8 cellular contexts compared by ENCODE assay signal in genomic region chr19:43533546-43534304, GRCh38. TPM values are rescaled to one million over a fixed set of nuclear protein-coding genes. Genes with fewer than 3 reads are reported as not detected.
DNase-seq lines count a peak whose midpoint lies in the region; ATAC-seq and TF ChIP-seq lines count a peak whose summit lies in the region.

No MANE protein-coding gene starts in this region.

- H2AFZ ChIP-seq in OCI-LY7 (ENCODE audit: low read length), result peak overlapping the region; percentile 60; the same call in 1 of the 2 replicates

- peak; percentile 99 for DNase-seq in COLO829 (ENCODE audit: low spot score)
- peak; percentile 98 for DNase-seq in HuH-7 (ENCODE audit: low spot score)
- peak; percentile 78 for DNase-seq in OCI-LY7 (ENCODE audit: low spot score)
- DNase-seq in activated T-cell treated with anti-CD3 and anti-CD28 coated beads, Interleukin-2, amount 50 U/mL, for 1 hour, result peak; percentile 93
- DNase-seq in epithelial cell of proximal tubule (ENCODE audit: low read depth), result peak; percentile 89
- DNase-seq in mucosa of descending colon, result peak; percentile 98 to 100 (median 99)
- DNase-seq in stimulated activated CD8-positive, alpha-beta memory T cell treated with anti-CD3 and anti-CD28 coated beads, Interleukin-2, amount 100 ng/mL, for 48 hours (ENCODE audit: low read depth in 2 of 2), result peak; percentile 90 to 97

- H3K27ac ChIP-seq in OCI-LY7 (ENCODE audit: low read depth, low read length, poor library complexity, severe bottlenecking), result peak overlapping the region; percentile 40

- H3K4me1 ChIP-seq in OCI-LY7 (ENCODE audit: insufficient read depth, low read length, poor library complexity, severe bottlenecking) (peaks cover 20% of the 10 kb centered on the region), mucosa of descending colon (ENCODE audit: low read depth) (peaks cover 31% of the 10 kb centered on the region)

- CTCF ChIA-PET in OCI-LY7 (lab: Charles Lee; ENCODE audit: unreplicated experiment), result interaction anchor here (0.6 kb wide), 2 partner anchors 13 to 16 kb away, joined by 3 read pairs; no protein-coding TSS in a partner anchor

- intact Hi-C loops in OCI-LY7 (cut with micrococcal nuclease; ENCODE audit: unreplicated experiment) (loop anchor here (10.0 kb wide), 1 partner anchor 61 kb away; the partner anchor contains the start of genes IRGQ and ZNF576), mucosa of descending colon (cut with DNase I, micrococcal nuclease) (loop anchor here (2.0 to 10.0 kb wide), 2 partner anchors 61 to 121 kb away; no protein-coding TSS in a partner anchor)

- peaks cover 15% of the 10 kb centered on the region for H3K36me3 ChIP-seq in OCI-LY7 (ENCODE audit: insufficient read depth, low read length)
- no peaks in the 10 kb centered on the region for H3K36me3 ChIP-seq in mucosa of descending colon (ENCODE audit: low read depth)

- peak overlapping the region; percentile 80 for H3K4me2 ChIP-seq in OCI-LY7 (ENCODE audit: low read length)

- POLR2A ChIA-PET in OCI-LY7 (lab: Charles Lee), result no interaction called here

- ATAC-seq in GM21447 (IDR thresholded peaks at IDR 0.05; ENCODE audit: unreplicated experiment) (peak; percentile 54), mucosa of descending colon (peak; percentile 83)

- no TSS peak for BruUV-seq in OCI-LY7 (replicated peaks; lab: Mats Ljungman, UMichigan)

- no peaks in the 10 kb centered on the region for H4K20me1 ChIP-seq in OCI-LY7 (ENCODE audit: insufficient read depth, low read length)

- H3K79me2 ChIP-seq in OCI-LY7 (ENCODE audit: insufficient read depth, low read depth, low read length), result no peaks in the 10 kb centered on the region

- H3K4me3 ChIP-seq in OCI-LY7 (ENCODE audit: low read depth, low read length, poor library complexity, severe bottlenecking) (peak overlapping the region; percentile 61), epithelial cell of proximal tubule (ENCODE audit: low read depth, low read length) (peak overlapping the region; percentile 64), mucosa of descending colon (peak overlapping the region; percentile 21)

- no peak for TF ChIP-seq CTCF in OCI-LY7 (conservative IDR thresholded peaks at IDR 0.05; ENCODE audit: low read length)
- TF ChIP-seq CTCF in epithelial cell of proximal tubule (conservative IDR thresholded peaks at IDR 0.05; ENCODE audit: low read depth, low read length), result no peak
- TF ChIP-seq CTCF in mucosa of descending colon (IDR thresholded peaks at IDR 0.05), result no peak

- H3K9me3 ChIP-seq in OCI-LY7 (ENCODE audit: low read length) (no peaks in the 10 kb centered on the region), mucosa of descending colon (no peaks in the 10 kb centered on the region)

- H3K9me2 ChIP-seq in OCI-LY7 (ENCODE audit: insufficient read depth, low read length), result no peaks in the 10 kb centered on the region

RNA-seq across cellular contexts. Expression of gene ZNF575, which starts 0.7 kb away (rescaled TPM):
- total RNA-seq in OCI-LY7 (2014; rRNA removed; shearing (Covaris generic)), result not detected in 2 replicates
- total RNA-seq in OCI-LY7 (2022), result 2.0 and 2.7 TPM in 2 replicates
- total RNA-seq in epithelial cell of proximal tubule, result not detected in 2 replicates
- 10 to 100 TPM in 1 of 3 donors, 1 to 10 TPM in 2; 9.1 to 18.2 (median 9.6) TPM for total RNA-seq in mucosa of descending colon

RNA-seq across cellular contexts. Expression of gene ETHE1, which starts 6.7 kb away (rescaled TPM):
- total RNA-seq in OCI-LY7 (2014; rRNA removed; shearing (Covaris generic)), result 1.7 and 5.7 TPM in 2 replicates
- total RNA-seq in OCI-LY7 (2022), result 6.2 and 6.4 TPM in 2 replicates
- 55.9 and 76.0 TPM in 2 replicates for total RNA-seq in epithelial cell of proximal tubule
- total RNA-seq in mucosa of descending colon, result 100 to 1,000 TPM; 235 to 713 (median 450) TPM

RNA-seq across cellular contexts. Expression of gene PHLDB3, which starts 29.2 kb away (rescaled TPM):
- 12.9 and 20.6 TPM in 2 replicates for total RNA-seq in OCI-LY7 (2014; rRNA removed; shearing (Covaris generic))
- total RNA-seq in OCI-LY7 (2022), result 6.0 and 9.9 TPM in 2 replicates
- total RNA-seq in epithelial cell of proximal tubule, result 6.0 and 15.8 TPM in 2 replicates
- total RNA-seq in mucosa of descending colon, result 10 to 100 TPM; 13.2 to 22.4 (median 21.3) TPM

RNA-seq across cellular contexts. Expression of gene XRCC1, which starts 41.6 kb away (rescaled TPM):
- 28.7 and 35.9 TPM in 2 replicates for total RNA-seq in OCI-LY7 (2014; rRNA removed; shearing (Covaris generic))
- total RNA-seq in OCI-LY7 (2022), result 27.2 and 33.7 TPM in 2 replicates
- total RNA-seq in epithelial cell of proximal tubule, result 31.4 and 42.9 TPM in 2 replicates
- 10 to 100 TPM; 16.4 to 33.4 (median 21.1) TPM for total RNA-seq in mucosa of descending colon

RNA-seq across cellular contexts. Expression of gene PINLYP, which starts 41.9 kb away (rescaled TPM):
- total RNA-seq in OCI-LY7 (2014; rRNA removed; shearing (Covaris generic)), result 4.9 and 11.5 TPM in 2 replicates
- total RNA-seq in OCI-LY7 (2022), result 0.40 and 0.81 TPM in 2 replicates
- total RNA-seq in epithelial cell of proximal tubule, result 0.43 and 2.3 TPM in 2 replicates
- total RNA-seq in mucosa of descending colon, result 1 to 10 TPM in 2 of 3 donors, under 1 TPM in 1; 0.61 to 7.4 (median 2.0) TPM

Comparison
In these comparisons a context has a peak if more than half of its experiments do, and no peak if none do; other contexts are left out.
1. Peak in every context shown above with its lines: DNase-seq, ATAC-seq, H3K4me3 ChIP-seq and H3K27ac ChIP-seq.